ENCODE assay signal across 13 cellular contexts in genomic region chr5:172456076-172456800, GRCh38. TPM values are rescaled to one million over a fixed set of nuclear protein-coding genes. Genes with fewer than 3 reads are reported as not detected.
A peak's percentile ranks its signal among the peaks of the same experiment; 100 is the strongest.
DNase-seq lines count a peak whose midpoint lies in the region; ATAC-seq and TF ChIP-seq lines count a peak whose summit lies in the region.
"Had no signal": no experiment of that assay in that cellular context is flagged by ENCODE, and none has a peak within 500 bp of the region (broad histone marks: within the 10 kb centered on the region; RNA-seq: fewer than 3 reads in every experiment).

No MANE protein-coding gene starts in this region.

- intact Hi-C loops in cardiac septum (cut with DNase I), result no loop called here

- no peaks in the 10 kb centered on the region for H3K9me3 ChIP-seq in right atrium auricular region
- H3K9me3 ChIP-seq in neural progenitor cell (ENCODE audit: low read depth), result no peaks in the 10 kb centered on the region
- H3K9me3 ChIP-seq: mucosa of descending colon had no signal

- H3K4me1 ChIP-seq in right atrium auricular region (peaks cover 0 to 31% of the 10 kb centered on the region in 2 donors), neural progenitor cell (peaks cover 20% of the 10 kb centered on the region)

- peaks cover 43% of the 10 kb centered on the region for H3F3A ChIP-seq in neural progenitor cell (ENCODE audit: low read depth)

- H3K4me1 Mint-ChIP-seq in neural progenitor cell, result peaks cover 65% of the 10 kb centered on the region

- peak overlapping the region; percentile 66 for H3K27ac Mint-ChIP-seq in neural progenitor cell

- H3K4me3 ChIP-seq in right atrium auricular region (no peak overlapping the region), neural progenitor cell (no peak overlapping the region)
- H3K4me3 ChIP-seq: mucosa of descending colon had no signal

- peaks cover 14% of the 10 kb centered on the region for H4K20me1 ChIP-seq in neural progenitor cell (ENCODE audit: low read depth)

- H3K4me3 Mint-ChIP-seq in neural progenitor cell, result peak overlapping the region; percentile 87

- peaks cover 6% of the 10 kb centered on the region for H3K27me3 Mint-ChIP-seq in neural progenitor cell (ENCODE audit: insufficient read depth, low read depth)

- DNase-seq in cardiac septum (ENCODE audit: low spot score), result peak; percentile 59
- DNase-seq in right atrium auricular region (ENCODE audit: low spot score), result no peak
- no peak for DNase-seq in epithelial cell of prostate (ENCODE audit: low read depth, low spot score)
- no peak for DNase-seq in neural progenitor cell (ENCODE audit: low spot score)
- DNase-seq in NCI-H2227 treated with DMSO at 0.1 percent for 48 hours (lab: John Stamatoyannopoulos, UW), result no peak
- no peak for DNase-seq in NCI-H510A treated with DMSO at 0.1 percent for 48 hours (lab: John Stamatoyannopoulos, UW)
- DNase-seq: activated naive CD4-positive, alpha-beta T cell; mucosa of descending colon; NCI-H2029 treated with DMSO at 0.1 percent for 48 hours; NCI-H82; SHP77 treated with DMSO at 0.1 percent for 48 hours had no signal

- peaks cover 25% of the 10 kb centered on the region for H3K79me2 ChIP-seq in neural progenitor cell (ENCODE audit: low read depth)

- H3K36me3 ChIP-seq in right atrium auricular region (no peaks in the 10 kb centered on the region), neural progenitor cell (no peaks in the 10 kb centered on the region)

- H3K9me3 Mint-ChIP-seq in neural progenitor cell, result no peaks in the 10 kb centered on the region

- H3K27me3 ChIP-seq in right atrium auricular region (no peaks in the 10 kb centered on the region), neural progenitor cell (no peaks in the 10 kb centered on the region)

- no peak for ATAC-seq in GM19324 (IDR thresholded peaks at IDR 0.05; ENCODE audit: low FRiP score, unreplicated experiment)
- ATAC-seq in HG02981 (IDR thresholded peaks at IDR 0.05; ENCODE audit: unreplicated experiment), result no peak
- ATAC-seq: mucosa of descending colon had no signal

- H3K36me3 Mint-ChIP-seq in neural progenitor cell, result no peaks in the 10 kb centered on the region

- no peak overlapping the region for H3K4me2 ChIP-seq in neural progenitor cell

- no peak overlapping the region for H3K27ac ChIP-seq in right atrium auricular region
- H3K27ac ChIP-seq in epithelial cell of prostate, result peak overlapping the region; percentile 16
- H3K27ac ChIP-seq in neural progenitor cell, result no peak overlapping the region

- TF ChIP-seq CTCF in right atrium auricular region (IDR thresholded peaks at IDR 0.05) (no peak), neural progenitor cell (IDR thresholded peaks at IDR 0.05) (no peak)

- peak overlapping the region; percentile 22 for H2AFZ ChIP-seq in neural progenitor cell (replicated peaks)

- H3K9ac ChIP-seq in neural progenitor cell, result no peak overlapping the region

RNA-seq across cellular contexts. Expression of gene SH3PXD2B, which starts 1.9 kb away (rescaled TPM):
- 5.1 TPM for total RNA-seq in cardiac septum
- total RNA-seq in right atrium auricular region, result 10 to 100 TPM in 1 of 2 donors, 1 to 10 TPM in 1; 7.2 to 13.9 TPM
- 27.3 and 46.3 TPM in 2 replicates for total RNA-seq in neural progenitor cell (ENCODE audit: low replicate concordance)
